Comparison of ENCODE assay signal across 2 cellular contexts in genomic region chr22:31915499-31916065, GRCh38.
TF ChIP-seq lines count a peak whose summit lies in the region.

No MANE protein-coding gene starts in this region.

TF ChIP-seq in HCT116, 20 proteins besides CTCF, POLR2A, EP300 and RAD21:
- no peak for TF ChIP-seq YY1 (IDR thresholded peaks at IDR 0.05; ENCODE audit: extremely low read depth, insufficient replicate concordance, low read depth, low read length)
- TF ChIP-seq POLR2AphosphoS5 (IDR thresholded peaks at IDR 0.05; ENCODE audit: low read depth, low read length): no peak
- TF ChIP-seq EZH2 (IDR thresholded peaks at IDR 0.05): no peak
- TF ChIP-seq SRF (IDR thresholded peaks at IDR 0.05; ENCODE audit: low read depth): no peak
- TF ChIP-seq CBX3 (IDR thresholded peaks at IDR 0.05; ENCODE audit: low read depth): no peak
- no peak for TF ChIP-seq TCF7L2 (IDR thresholded peaks at IDR 0.05; ENCODE audit: borderline replicate concordance, extremely low read depth, insufficient read depth, insufficient read length)
- no peak for TF ChIP-seq ZNF274 (IDR thresholded peaks at IDR 0.05; ENCODE audit: low read depth, low read length)
- TF ChIP-seq EGR1 (IDR thresholded peaks at IDR 0.05; ENCODE audit: low read depth): no peak
- no peak for TF ChIP-seq FOSL1 (IDR thresholded peaks at IDR 0.05; ENCODE audit: low read depth)
- TF ChIP-seq EZH2phosphoT487 (IDR thresholded peaks at IDR 0.05; ENCODE audit: borderline replicate concordance): no peak
- no peak for TF ChIP-seq ZBTB33 (IDR thresholded peaks at IDR 0.05; ENCODE audit: extremely low read depth, insufficient replicate concordance, low read length)
- TF ChIP-seq SIN3A (IDR thresholded peaks at IDR 0.05; ENCODE audit: low read depth): no peak
- TF ChIP-seq CEBPB (IDR thresholded peaks at IDR 0.05; ENCODE audit: low read depth): no peak
- no peak for TF ChIP-seq ELF1 (IDR thresholded peaks at IDR 0.05; ENCODE audit: borderline replicate concordance, low read depth)
- no peak for TF ChIP-seq JUND (IDR thresholded peaks at IDR 0.05)
TF ChIP-seq in HCT116: peak in this region for 0.

TF ChIP-seq in K562, 482 proteins besides CTCF, POLR2A, EP300 and RAD21:
- TF ChIP-seq CEBPB (tag; IDR thresholded peaks at IDR 0.05) (0 out of 2 replicates have a peak, but pooled peaks have one; percentile 9), ID3 (CRISPR knock-in tag; IDR thresholded peaks at IDR 0.05) (no peak), ID3 (tag; IDR thresholded peaks at IDR 0.05) (no peak)
TF ChIP-seq in K562: peak in this region for 1.
